In the genomic region with DNA sequence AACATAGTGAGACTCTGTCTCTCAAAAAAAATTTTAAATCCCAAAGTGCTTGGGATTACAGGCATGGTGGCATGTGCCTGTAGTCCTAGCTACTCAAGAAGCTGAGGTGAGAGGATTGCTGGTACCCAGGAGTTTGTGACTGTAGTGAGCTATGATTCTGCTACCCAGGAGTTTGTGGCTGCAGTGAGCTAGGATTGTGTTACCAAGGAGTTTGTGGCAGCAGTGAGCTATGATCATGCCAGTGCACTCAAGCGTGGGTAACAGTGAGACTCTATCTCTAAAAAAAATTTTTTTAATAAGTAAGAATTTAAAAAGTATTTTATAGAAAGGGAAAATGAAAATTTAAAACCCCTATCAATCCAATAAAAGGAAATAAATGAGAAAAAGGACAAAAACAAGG, we compare ENCODE assay signal across 20 cellular contexts.
"Had no signal": no experiment of that assay in that cellular context is flagged by ENCODE, and none has a peak within 500 bp of the region (broad histone marks: within the 10 kb centered on the region; RNA-seq: fewer than 3 reads in every experiment).

No MANE protein-coding gene starts in this region.

- H3K27ac ChIP-seq: coronary artery, esophagus muscularis mucosa, left lung, right lobe of liver, thoracic aorta, tibial nerve, vagina had no signal

- H3K4me3 ChIP-seq: coronary artery, esophagus muscularis mucosa, left lung, pancreas, right lobe of liver, thoracic aorta, tibial nerve, vagina had no signal

- DNase-seq: dermis blood vessel endothelial cell; effector memory CD4-positive, alpha-beta T cell; hypothalamus; immature natural killer cell; islet precursor cell; left lung; naive thymus-derived CD8-positive, alpha-beta T cell; occipital lobe; pancreas; right lobe of liver; small intestine; stimulated activated CD4-positive, alpha-beta T cell treated with anti-CD3 and anti-CD28 coated beads, Interleukin-15, amount 100 ng/mL, for 24 hours; stimulated activated CD4-positive, alpha-beta T cell treated with anti-CD3 and anti-CD28 coated beads, Interleukin-2, amount 100 ng/mL, for 48 hours; stimulated activated naive B cell treated with anti-CD40 and anti-IgM and Interleukin-4, amounts not matched to agents 10 μg/mL and 1 μg/mL and 100 μg/mL, for 72 hours had no signal

- H3K27me3 ChIP-seq: esophagus muscularis mucosa, left lung, pancreas, right lobe of liver, tibial nerve, vagina had no signal

- H3K36me3 ChIP-seq: pancreas, thoracic aorta had no signal

- FAIRE-seq: endothelial cell of umbilical vein had no signal
